1 cellular context compared by ENCODE assay signal in the genomic region with DNA sequence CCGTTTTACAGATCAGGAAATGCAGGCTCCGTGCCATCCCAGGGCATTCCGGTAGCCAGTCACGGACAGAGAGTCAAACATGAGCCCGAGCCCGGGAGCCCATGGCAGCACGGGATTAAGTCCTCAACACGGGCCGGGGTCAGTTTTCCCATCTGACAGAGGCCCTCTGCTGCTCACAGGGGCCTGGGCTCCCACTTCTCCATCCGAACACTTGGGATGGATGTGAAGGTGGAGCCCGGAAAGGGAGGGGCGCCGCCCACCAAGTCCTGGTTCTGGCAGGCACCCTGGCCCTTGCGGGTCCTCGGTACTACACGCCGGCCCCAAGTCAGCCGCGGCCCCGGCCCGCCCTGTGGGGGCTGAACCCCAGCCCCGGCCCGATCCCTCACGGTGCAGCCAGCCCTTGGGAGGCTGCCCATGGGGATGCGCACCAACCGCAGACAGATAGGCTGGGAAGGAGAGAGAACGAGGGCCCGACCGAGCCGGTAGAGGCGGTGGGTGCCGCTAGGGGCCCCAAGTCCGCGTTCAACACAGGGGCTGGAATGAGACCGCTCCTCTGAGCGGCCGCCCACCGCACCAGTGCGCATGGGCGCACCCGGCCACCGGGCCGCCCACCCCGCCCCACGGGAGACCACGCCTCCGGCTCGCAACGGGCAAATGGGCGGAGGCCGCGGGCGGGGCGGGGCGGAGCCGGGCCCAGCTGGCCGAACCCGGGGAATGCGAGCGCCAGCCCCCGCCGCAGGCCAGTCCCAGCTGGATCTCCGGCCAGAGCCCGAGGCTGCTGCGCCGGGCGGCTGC.
TF ChIP-seq lines count a peak whose summit lies in the region.

CAPN5 (plus strand) TSS at position 743 of the 795 bp plus-strand sequence. CDS start 17,916 bp downstream, outside the sequence.

TF ChIP-seq in HepG2, 621 proteins besides CTCF, POLR2A, EP300 and RAD21 (continued from another document and continues in another):
- no peak for TF ChIP-seq CSRNP2 (CRISPR knock-in tag; conservative IDR thresholded peaks at IDR 0.05; ENCODE audit: low read depth)
- no peak for TF ChIP-seq ISL2 (CRISPR knock-in tag; IDR thresholded peaks at IDR 0.05)
- 0 out of 2 replicates have a peak, but pooled peaks have one; percentile 14 for TF ChIP-seq POLR2AphosphoS5 (IDR thresholded peaks at IDR 0.05; ENCODE audit: low read depth, low read length)
- TF ChIP-seq ZNF318 (CRISPR knock-in tag; IDR thresholded peaks at IDR 0.05), result no peak
- no peak for TF ChIP-seq ZNF850 (CRISPR knock-in tag; conservative IDR thresholded peaks at IDR 0.05)
- no peak for TF ChIP-seq TFDP2 (CRISPR knock-in tag; IDR thresholded peaks at IDR 0.05)
- TF ChIP-seq KLF16 (CRISPR knock-in tag; IDR thresholded peaks at IDR 0.05), result no peak
- TF ChIP-seq ZNF468 (CRISPR knock-in tag; IDR thresholded peaks at IDR 0.05), result no peak
- TF ChIP-seq, protein P1, sequence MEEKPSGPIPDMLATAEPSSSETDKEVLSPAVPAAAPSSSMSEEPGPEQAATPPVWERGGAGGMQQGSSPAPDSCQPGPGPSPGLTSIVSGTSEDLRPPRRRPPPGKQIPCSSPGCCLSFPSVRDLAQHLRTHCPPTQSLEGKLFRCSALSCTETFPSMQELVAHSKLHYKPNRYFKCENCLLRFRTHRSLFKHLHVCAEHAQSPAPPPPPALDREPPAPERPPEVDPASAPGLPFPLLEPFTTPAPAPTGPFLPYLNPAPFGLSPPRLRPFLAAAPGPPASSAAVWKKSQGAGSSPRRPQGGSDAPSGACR (CRISPR knock-in tag; IDR thresholded peaks at IDR 0.05), result no peak
- TF ChIP-seq TP53 (CRISPR knock-in tag; conservative IDR thresholded peaks at IDR 0.05), result no peak
- no peak for TF ChIP-seq ZBTB38 (CRISPR knock-in tag; IDR thresholded peaks at IDR 0.05)
- TF ChIP-seq MAFK (conservative IDR thresholded peaks at IDR 0.05 in 1 of 2, IDR thresholded peaks at IDR 0.05 in 1 of 2; ENCODE audit: low read length in 2 of 2), result no peak
- TF ChIP-seq, protein P2, sequence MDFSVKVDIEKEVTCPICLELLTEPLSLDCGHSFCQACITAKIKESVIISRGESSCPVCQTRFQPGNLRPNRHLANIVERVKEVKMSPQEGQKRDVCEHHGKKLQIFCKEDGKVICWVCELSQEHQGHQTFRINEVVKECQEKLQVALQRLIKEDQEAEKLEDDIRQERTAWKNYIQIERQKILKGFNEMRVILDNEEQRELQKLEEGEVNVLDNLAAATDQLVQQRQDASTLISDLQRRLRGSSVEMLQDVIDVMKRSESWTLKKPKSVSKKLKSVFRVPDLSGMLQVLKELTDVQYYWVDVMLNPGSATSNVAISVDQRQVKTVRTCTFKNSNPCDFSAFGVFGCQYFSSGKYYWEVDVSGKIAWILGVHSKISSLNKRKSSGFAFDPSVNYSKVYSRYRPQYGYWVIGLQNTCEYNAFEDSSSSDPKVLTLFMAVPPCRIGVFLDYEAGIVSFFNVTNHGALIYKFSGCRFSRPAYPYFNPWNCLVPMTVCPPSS (IDR thresholded peaks at IDR 0.05), result no peak
- peak; percentile 16; the same call in 1 of the 2 replicates for TF ChIP-seq ZNF83 (CRISPR knock-in tag; IDR thresholded peaks at IDR 0.05; ENCODE audit: borderline replicate concordance)
- no peak for TF ChIP-seq PAF1 (CRISPR knock-in tag; IDR thresholded peaks at IDR 0.05)
- TF ChIP-seq ZNF678 (CRISPR knock-in tag; IDR thresholded peaks at IDR 0.05), result no peak
- TF ChIP-seq ZNF775 (CRISPR knock-in tag; IDR thresholded peaks at IDR 0.05; ENCODE audit: borderline replicate concordance), result no peak
- TF ChIP-seq ZNF777 (CRISPR knock-in tag; IDR thresholded peaks at IDR 0.05), result no peak; the same call in 1 of the 2 replicates
- TF ChIP-seq ZNF335 (CRISPR knock-in tag; IDR thresholded peaks at IDR 0.05), result no peak
- no peak for TF ChIP-seq STAT6 (CRISPR knock-in tag; IDR thresholded peaks at IDR 0.05; ENCODE audit: borderline replicate concordance)
- TF ChIP-seq FOXK1 (CRISPR knock-in tag; IDR thresholded peaks at IDR 0.05; ENCODE audit: borderline replicate concordance, low read depth), result no peak
- TF ChIP-seq KDM2A (CRISPR knock-in tag; IDR thresholded peaks at IDR 0.05; ENCODE audit: borderline replicate concordance, low read depth), result peak; percentile 52; the same call in 1 of the 2 replicates
- no peak for TF ChIP-seq ZNF780A (CRISPR knock-in tag; IDR thresholded peaks at IDR 0.05)
- TF ChIP-seq ZXDC (CRISPR knock-in tag; IDR thresholded peaks at IDR 0.05), result no peak
- no peak for TF ChIP-seq ZNF124 (CRISPR knock-in tag; IDR thresholded peaks at IDR 0.05)
- TF ChIP-seq ZNF557 (CRISPR knock-in tag; IDR thresholded peaks at IDR 0.05), result no peak
- no peak for TF ChIP-seq ZNF101 (CRISPR knock-in tag; IDR thresholded peaks at IDR 0.05; ENCODE audit: borderline replicate concordance, low read depth)
- 0 out of 2 replicates have a peak, but pooled peaks have one; percentile 54 for TF ChIP-seq ZFP41 (CRISPR knock-in tag; IDR thresholded peaks at IDR 0.05; ENCODE audit: borderline replicate concordance)
- no peak for TF ChIP-seq YEATS2 (CRISPR knock-in tag; IDR thresholded peaks at IDR 0.05; ENCODE audit: borderline replicate concordance)
- peak; percentile 63; the same call in 1 of the 2 replicates for TF ChIP-seq WIZ (CRISPR knock-in tag; IDR thresholded peaks at IDR 0.05)
- TF ChIP-seq BCL6 (CRISPR knock-in tag; IDR thresholded peaks at IDR 0.05), result no peak
- TF ChIP-seq YEATS4 (CRISPR knock-in tag; IDR thresholded peaks at IDR 0.05; ENCODE audit: borderline replicate concordance), result peak; percentile 56
- TF ChIP-seq ZNF841 (CRISPR knock-in tag; IDR thresholded peaks at IDR 0.05; ENCODE audit: borderline replicate concordance), result no peak
- TF ChIP-seq SCMH1 (CRISPR knock-in tag; IDR thresholded peaks at IDR 0.05; ENCODE audit: borderline replicate concordance), result no peak
- TF ChIP-seq HNRNPH1 (optimal IDR thresholded peaks at IDR 0.05; ENCODE audit: low read depth, low read length), result no peak
- TF ChIP-seq SIN3A (IDR thresholded peaks at IDR 0.05; ENCODE audit: borderline replicate concordance, low read depth, low read length), result peak; percentile 49; the same call in 1 of the 2 replicates
- peak; percentile 67; the same call in 1 of the 2 replicates for TF ChIP-seq ZNF235 (CRISPR knock-in tag; IDR thresholded peaks at IDR 0.05; ENCODE audit: borderline replicate concordance)
- peak; percentile 49; the same call in 1 of the 2 replicates for TF ChIP-seq MEIS2 (CRISPR knock-in tag; IDR thresholded peaks at IDR 0.05)
- no peak for TF ChIP-seq GATAD2A (CRISPR knock-in tag; IDR thresholded peaks at IDR 0.05)
- TF ChIP-seq SP2 (CRISPR knock-in tag; IDR thresholded peaks at IDR 0.05), result no peak
- TF ChIP-seq TEAD2 (CRISPR knock-in tag; IDR thresholded peaks at IDR 0.05), result no peak
